Comparison of ENCODE assay signal across 8 cellular contexts in genomic region chr2:127080941-127081769, GRCh38. TPM values are rescaled to one million over a fixed set of nuclear protein-coding genes. Genes with fewer than 3 reads are reported as not detected.
DNase-seq lines count a peak whose midpoint lies in the region; ATAC-seq and TF ChIP-seq lines count a peak whose summit lies in the region.

No MANE protein-coding gene starts in this region.

- peak overlapping the region; percentile 66 for H3K4me2 ChIP-seq in smooth muscle cell

- DNase-seq in activated B cell treated with CpG ODN at 0.5 μM for 24 hours (peak; percentile 52), coronary artery (ENCODE audit: low spot score) (no peak), smooth muscle cell (lab: John Stamatoyannopoulos, UW; ENCODE audit: unreplicated experiment) (no peak), ecto neural progenitor cell (ENCODE audit: low spot score) (no peak), NCI-H526 (lab: John Stamatoyannopoulos, UW) (no peak), NCI-H1436 treated with DMSO at 0.1 percent for 48 hours (lab: John Stamatoyannopoulos, UW) (no peak)

- H3F3A ChIP-seq in smooth muscle cell (ENCODE audit: low read depth): peaks cover 19% of the 10 kb centered on the region

- H3K36me3 Mint-ChIP-seq in activated B cell treated with CpG ODN at 0.5 μM for 24 hours (ENCODE audit: low read depth): peaks cover 6% of the 10 kb centered on the region

- H3K27me3 Mint-ChIP-seq in activated B cell treated with CpG ODN at 0.5 μM for 24 hours: no peaks in the 10 kb centered on the region

- peaks cover 44% of the 10 kb centered on the region for H3K79me2 ChIP-seq in smooth muscle cell (ENCODE audit: low read depth)

- H2AFZ ChIP-seq in smooth muscle cell (ENCODE audit: low read depth): no peak overlapping the region

- H3K4me3 ChIP-seq in coronary artery (peak overlapping the region; percentile 44), smooth muscle cell (no peak overlapping the region)

- POLR2A ChIA-PET in activated B cell treated with CpG ODN at 0.5 μM for 24 hours (lab: Charles Lee): interaction anchor here (0.6 to 2.3 kb wide), 10 partner anchors 9 to 747 kb away, joined by 3 to 11 read pairs (median 6); partner anchors contain the start of gene BIN1

- TF ChIP-seq CTCF in activated B cell treated with CpG ODN at 0.5 μM for 24 hours (IDR thresholded peaks at IDR 0.05): no peak
- no peak for TF ChIP-seq CTCF in coronary artery (IDR thresholded peaks at IDR 0.05)
- TF ChIP-seq CTCF in smooth muscle cell (IDR thresholded peaks at IDR 0.05; ENCODE audit: borderline replicate concordance, insufficient read depth, poor library complexity, severe bottlenecking): no peak

- no peaks in the 10 kb centered on the region for H3K9me3 ChIP-seq in smooth muscle cell (replicated peaks; ENCODE audit: low read depth)

- H3K4me1 ChIP-seq in smooth muscle cell (ENCODE audit: low read depth): peaks cover 28% of the 10 kb centered on the region

- H3K27me3 ChIP-seq in smooth muscle cell (ENCODE audit: low read depth): no peaks in the 10 kb centered on the region

- H3K4me3 Mint-ChIP-seq in activated B cell treated with CpG ODN at 0.5 μM for 24 hours: peak overlapping the region; percentile 84

- H3K27ac ChIP-seq in coronary artery: peak overlapping the region in 1 of 2 donors; percentile 81
- no peak overlapping the region for H3K27ac ChIP-seq in smooth muscle cell (ENCODE audit: low read depth)

- no peaks in the 10 kb centered on the region for H3K36me3 ChIP-seq in smooth muscle cell (ENCODE audit: low read depth)

- H3K27ac Mint-ChIP-seq in activated B cell treated with CpG ODN at 0.5 μM for 24 hours: peak overlapping the region; percentile 95

- CTCF ChIA-PET in activated B cell treated with CpG ODN at 0.5 μM for 24 hours (lab: Charles Lee): interaction anchor here (1.0 to 1.5 kb wide), 3 partner anchors 13 to 116 kb away, joined by 3 to 7 read pairs (median 6); no protein-coding TSS in a partner anchor

- no peaks in the 10 kb centered on the region for H3K9me3 Mint-ChIP-seq in activated B cell treated with CpG ODN at 0.5 μM for 24 hours

- H3K4me1 Mint-ChIP-seq in activated B cell treated with CpG ODN at 0.5 μM for 24 hours: peaks cover 88% of the 10 kb centered on the region

- H4K20me1 ChIP-seq in smooth muscle cell (ENCODE audit: low read depth): peaks cover 99% of the 10 kb centered on the region

- no peak overlapping the region for H3K9ac ChIP-seq in smooth muscle cell (ENCODE audit: low read depth)

- 79% methylated on average over 24 of the region's 24 CpGs for WGBS in smooth muscle cell (ENCODE audit: low lambda C conversion rate)

- ATAC-seq in GM18907 (IDR thresholded peaks at IDR 0.05; ENCODE audit: unreplicated experiment) (peak; percentile 39), HG02981 (IDR thresholded peaks at IDR 0.05; ENCODE audit: unreplicated experiment) (peak; percentile 33), activated B cell treated with CpG ODN at 0.5 μM for 24 hours (ENCODE audit: low read depth) (peak; percentile 53)

- intact Hi-C loops in activated B cell treated with CpG ODN at 0.5 μM for 24 hours (cut with micrococcal nuclease): loop anchor here (1.0 to 10.0 kb wide), 11 partner anchors 16 to 1236 kb away; partner anchors contain the start of genes BIN1, GYPC, HS6ST1 and MAP3K2

RNA-seq across cellular contexts. Expression of gene BIN1, which starts 25.8 kb away (rescaled TPM):
- total RNA-seq in activated B cell treated with CpG ODN at 0.5 μM for 24 hours: 62.5 and 63.5 TPM in 2 replicates
- 20.0 and 25.4 TPM in 2 replicates for total RNA-seq in smooth muscle cell
- 31.9 and 32.4 TPM in 2 replicates for polyA plus RNA-seq in smooth muscle cell
